9 cellular contexts compared by ENCODE assay signal in genomic region chr6:10465633-10466499, GRCh38.
DNase-seq lines count a peak whose midpoint lies in the region; ATAC-seq and TF ChIP-seq lines count a peak whose summit lies in the region.
"Had no signal": no experiment of that assay in that cellular context is flagged by ENCODE, and none has a peak within 500 bp of the region (broad histone marks: within the 10 kb centered on the region; RNA-seq: fewer than 3 reads in every experiment).

No MANE protein-coding gene starts in this region.

- H3K4me3 Mint-ChIP-seq in stimulated activated memory B cell treated with anti-CD40 and anti-IgM and Interleukin-4, amounts not matched to agents 10 μg/mL and 1 μg/mL and 100 μg/mL, for 72 hours = no peak overlapping the region
- H3K4me3 Mint-ChIP-seq: activated B cell treated with CpG ODN at 0.5 μM for 24 hours had no signal

- no peaks in the 10 kb centered on the region for H3K36me3 Mint-ChIP-seq in stimulated activated memory B cell treated with anti-CD40 and anti-IgM and Interleukin-4, amounts not matched to agents 10 μg/mL and 1 μg/mL and 100 μg/mL, for 72 hours

- H3K9me3 Mint-ChIP-seq in stimulated activated memory B cell treated with anti-CD40 and anti-IgM and Interleukin-4, amounts not matched to agents 10 μg/mL and 1 μg/mL and 100 μg/mL, for 72 hours = peaks cover 5% of the 10 kb centered on the region

- POLR2A ChIA-PET in HEK293T (lab: Yijun Ruan, JAX) = interaction anchor here (0.8 kb wide), 1 partner anchor 421 kb away, joined by 3 read pairs; the partner anchor contains the start of gene SYCP2L

- no peak overlapping the region for H3K27ac Mint-ChIP-seq in stimulated activated memory B cell treated with anti-CD40 and anti-IgM and Interleukin-4, amounts not matched to agents 10 μg/mL and 1 μg/mL and 100 μg/mL, for 72 hours
- H3K27ac Mint-ChIP-seq: activated B cell treated with CpG ODN at 0.5 μM for 24 hours had no signal

- CTCF ChIA-PET in HEK293T (lab: Yijun Ruan, JAX) = interaction anchor here (0.6 to 2.3 kb wide), 4 partner anchors 12 to 43 kb away, joined by 3 to 10 read pairs (median 5); no protein-coding TSS in a partner anchor

- H3K4me1 Mint-ChIP-seq in stimulated activated memory B cell treated with anti-CD40 and anti-IgM and Interleukin-4, amounts not matched to agents 10 μg/mL and 1 μg/mL and 100 μg/mL, for 72 hours = no peaks in the 10 kb centered on the region
- H3K4me1 Mint-ChIP-seq: activated B cell treated with CpG ODN at 0.5 μM for 24 hours had no signal

- DNase-seq in EL = peak; percentile 59
- DNase-seq in HEK293T (ENCODE audit: extremely low spot score) = peak; percentile 66
- peak; percentile 65 for DNase-seq in RPMI8226
- peak; percentile 33 for DNase-seq in fibroblast of the conjunctiva (ENCODE audit: low read depth)
- no peak for DNase-seq in DMS79 (lab: John Stamatoyannopoulos, UW)
- no peak for DNase-seq in medulla oblongata (ENCODE audit: extremely low spot score)
- DNase-seq: activated B cell treated with CpG ODN at 0.5 μM for 24 hours had no signal

- ATAC-seq in stimulated activated memory B cell treated with anti-CD40 and anti-IgM and Interleukin-4, amounts not matched to agents 10 μg/mL and 1 μg/mL and 100 μg/mL, for 72 hours = no peak
- ATAC-seq in GM21737 (IDR thresholded peaks at IDR 0.05; ENCODE audit: unreplicated experiment) = no peak

- H3K27me3 Mint-ChIP-seq in stimulated activated memory B cell treated with anti-CD40 and anti-IgM and Interleukin-4, amounts not matched to agents 10 μg/mL and 1 μg/mL and 100 μg/mL, for 72 hours = peaks cover 36% of the 10 kb centered on the region

TF ChIP-seq in HEK293T, 16 proteins besides CTCF, POLR2A, EP300 and RAD21:
- no peak for TF ChIP-seq BHLHE40 (IDR thresholded peaks at IDR 0.05; ENCODE audit: borderline replicate concordance)
- no peak for TF ChIP-seq NFRKB (IDR thresholded peaks at IDR 0.05)
- no peak for TF ChIP-seq FOXM1 (IDR thresholded peaks at IDR 0.05; ENCODE audit: borderline replicate concordance)
- no peak for TF ChIP-seq ARNT (IDR thresholded peaks at IDR 0.05)

Comparison
In these comparisons a context has a peak if more than half of its experiments do, and no peak if none do; other contexts are left out.
1. DNase-seq: peak in EL (single experiment), HEK293T (single experiment), RPMI8226 (single experiment) and fibroblast of the conjunctiva (single experiment); none in DMS79 (single experiment) and medulla oblongata (single experiment).